In the genomic region with DNA sequence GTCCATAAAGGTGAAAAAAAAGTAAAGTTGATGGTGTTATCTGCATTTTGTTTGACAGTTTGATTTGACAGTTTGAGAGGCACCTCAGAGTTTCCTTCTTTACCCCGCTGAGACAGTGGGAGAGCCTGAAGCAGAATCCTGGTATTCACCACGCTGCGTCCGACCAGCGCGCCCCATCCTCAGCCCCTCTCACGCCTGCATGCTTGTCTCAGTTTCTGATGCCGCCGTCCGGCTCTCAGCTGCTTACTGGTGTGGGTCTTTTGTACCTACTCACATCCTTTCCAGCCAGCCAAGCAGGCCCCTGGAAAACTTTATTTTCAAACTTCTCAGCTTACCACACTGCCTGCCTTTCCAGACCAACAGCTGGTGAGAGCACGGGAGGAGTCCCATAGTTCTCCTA, we compare ENCODE assay signal across 26 cellular contexts.
"Had no signal": no experiment of that assay in that cellular context is flagged by ENCODE, and none has a peak within 500 bp of the region (broad histone marks: within the 10 kb centered on the region; RNA-seq: fewer than 3 reads in every experiment).

No MANE protein-coding gene starts in this region.

- H3K9me3 ChIP-seq: heart left ventricle, left ventricle myocardium inferior, pancreas, prostate gland, stomach, thoracic aorta, tibial nerve, vagina had no signal

- H3K27me3 Mint-ChIP-seq: memory B cell; naive B cell; stimulated activated naive B cell treated with anti-CD40 and anti-IgM and Interleukin-4, amounts not matched to agents 10 μg/mL and 1 μg/mL and 100 μg/mL, for 72 hours; type B pancreatic cell had no signal

- H3K27ac Mint-ChIP-seq: memory B cell; natural killer cell; stimulated activated naive B cell treated with anti-CD40 and anti-IgM and Interleukin-4, amounts not matched to agents 10 μg/mL and 1 μg/mL and 100 μg/mL, for 72 hours; type B pancreatic cell had no signal

- H3K4me3 Mint-ChIP-seq: immature natural killer cell; memory B cell; naive B cell; natural killer cell; stimulated activated naive B cell treated with anti-CD40 and anti-IgM and Interleukin-4, amounts not matched to agents 10 μg/mL and 1 μg/mL and 100 μg/mL, for 72 hours; type B pancreatic cell had no signal

- H3K4me1 Mint-ChIP-seq: memory B cell; stimulated activated naive B cell treated with anti-CD40 and anti-IgM and Interleukin-4, amounts not matched to agents 10 μg/mL and 1 μg/mL and 100 μg/mL, for 72 hours had no signal

- DNase-seq: heart left ventricle; hypothalamus; immature natural killer cell; left ventricle myocardium inferior; naive B cell; natural killer cell; nucleus accumbens; pancreas; posterior cingulate gyrus; retina; stimulated activated CD4-positive, alpha-beta T cell treated with anti-CD3 and anti-CD28 coated beads, Interleukin-12 subunit alpha, Interleukin-12 subunit beta, amount 100 ng/mL, for 4 hours; stimulated activated CD4-positive, alpha-beta T cell treated with anti-CD3 and anti-CD28 coated beads, Interleukin-15, amount 100 ng/mL, for 24 hours; stimulated activated CD4-positive, alpha-beta T cell treated with anti-CD3 and anti-CD28 coated beads, Interleukin-2, amount 100 ng/mL, for 24 hours; stimulated activated CD4-positive, alpha-beta T cell treated with anti-CD3 and anti-CD28 coated beads, Interleukin-4, amount 100 ng/mL, for 1 hour; stimulated activated naive B cell treated with anti-CD40 and anti-IgM and Interleukin-4, amounts not matched to agents 10 μg/mL and 1 μg/mL and 100 μg/mL, for 72 hours; stimulated activated naive CD8-positive, alpha-beta T cell treated with anti-CD3 and anti-CD28 coated beads, Interleukin-15, Interleukin-2, amounts not matched to agents 100 U/mL and 50 U/mL, for 24 hours; stomach had no signal

- H3K4me3 ChIP-seq: heart left ventricle, left ventricle myocardium inferior, lung, pancreas, prostate gland, skin epidermis, stomach, thoracic aorta, tibial nerve, vagina had no signal

- H3K36me3 ChIP-seq: pancreas, prostate gland, vagina had no signal

- H3K9me3 Mint-ChIP-seq: immature natural killer cell; memory B cell; naive B cell; natural killer cell; stimulated activated naive B cell treated with anti-CD40 and anti-IgM and Interleukin-4, amounts not matched to agents 10 μg/mL and 1 μg/mL and 100 μg/mL, for 72 hours; type B pancreatic cell had no signal

- H3K27ac ChIP-seq: heart left ventricle, left ventricle myocardium inferior, pancreas, prostate gland, skin epidermis, stomach, thoracic aorta, tibial nerve, vagina had no signal

- H3K4me1 ChIP-seq: left ventricle myocardium inferior, pancreas, prostate gland, tibial nerve had no signal

- FAIRE-seq: islet of Langerhans, pancreas had no signal

- H3K36me3 Mint-ChIP-seq: memory B cell, naive B cell, natural killer cell had no signal
